In genomic region chr17:64792793-64793575, GRCh38 we compare ENCODE assay signal across 8 cellular contexts.
DNase-seq lines count a peak whose midpoint lies in the region; ATAC-seq, FAIRE-seq and TF ChIP-seq lines count a peak whose summit lies in the region.
"Not testable (repeated sequence)": the region's sequence is repeated elsewhere in the genome, so short reads cannot be mapped to it uniquely, and the experiment has no call there.

No MANE protein-coding gene starts in this region.

- H3K27ac ChIP-seq in coronary artery = peak overlapping the region in 1 of 2 donors; percentile 28

- H3K4me1 Mint-ChIP-seq in Calu3 (ENCODE audit: low read depth, unreplicated experiment) (peaks cover 14% of the 10 kb centered on the region), T-cell (peaks cover 13 to 25% (median 18%) of the 10 kb centered on the region in 3 donors), natural killer cell (peaks cover 22 to 29% of the 10 kb centered on the region in 2 donors)
- H3K4me1 Mint-ChIP-seq in activated T-helper 2 cell treated with anti-CD3 and anti-CD28 coated beads, Interferon-gamma antibody, Interleukin-2, Interleukin-4, amounts not matched to agents 10 μg/mL and 5 μg/mL and 100 μg/mL, durations not matched to agents 14 hours and 24 hours and 36 hours (ENCODE audit: low read depth) = peaks cover 22% of the 10 kb centered on the region

- CTCF ChIA-PET in Calu3 (lab: Charles Lee); T-cell (lab: Charles Lee): not testable (repeated sequence)

- BruUV-seq in Calu3 (replicated peaks; lab: Mats Ljungman, UMichigan) = TSS peak; percentile 68

- H3K4me3 Mint-ChIP-seq in Calu3 (ENCODE audit: low read depth, unreplicated experiment); activated T-helper 2 cell treated with anti-CD3 and anti-CD28 coated beads, Interferon-gamma antibody, Interleukin-2, Interleukin-4, amounts not matched to agents 10 μg/mL and 5 μg/mL and 100 μg/mL, durations not matched to agents 14 hours and 24 hours and 36 hours (ENCODE audit: low read depth): not testable (repeated sequence)
- H3K4me3 Mint-ChIP-seq in T-cell (peak overlapping the region in 1 of 3 donors; percentile 40), natural killer cell (peak overlapping the region; percentile 53)

- H3K9me3 Mint-ChIP-seq in Calu3 (ENCODE audit: low read depth, unreplicated experiment); T-cell; activated T-helper 2 cell treated with anti-CD3 and anti-CD28 coated beads, Interferon-gamma antibody, Interleukin-2, Interleukin-4, amounts not matched to agents 10 μg/mL and 5 μg/mL and 100 μg/mL, durations not matched to agents 14 hours and 24 hours and 36 hours; natural killer cell: not testable (repeated sequence)

- not testable (repeated sequence) for TF ChIP-seq CTCF in Calu3 (IDR thresholded peaks at IDR 0.05; ENCODE audit: unreplicated experiment); coronary artery (IDR thresholded peaks at IDR 0.05); natural killer cell (IDR thresholded peaks at IDR 0.05)

- H3K36me3 Mint-ChIP-seq in Calu3 (ENCODE audit: insufficient read depth, unreplicated experiment) (peaks cover 17% of the 10 kb centered on the region), T-cell (peaks cover 13% of the 10 kb centered on the region)
- peaks cover 25% of the 10 kb centered on the region for H3K36me3 Mint-ChIP-seq in activated T-helper 2 cell treated with anti-CD3 and anti-CD28 coated beads, Interferon-gamma antibody, Interleukin-2, Interleukin-4, amounts not matched to agents 10 μg/mL and 5 μg/mL and 100 μg/mL, durations not matched to agents 14 hours and 24 hours and 36 hours (ENCODE audit: low read depth)
- not testable (repeated sequence) for H3K36me3 Mint-ChIP-seq in natural killer cell

- intact Hi-C loops in Calu3 (cut with micrococcal nuclease; ENCODE audit: unreplicated experiment); activated T-helper 2 cell treated with anti-CD3 and anti-CD28 coated beads, Interferon-gamma antibody, Interleukin-2, Interleukin-4, amounts not matched to agents 10 μg/mL and 5 μg/mL and 100 μg/mL, durations not matched to agents 14 hours and 24 hours and 36 hours (cut with micrococcal nuclease); left cardiac atrium (cut with DNase I); natural killer cell (cut with micrococcal nuclease): not testable (repeated sequence)

- DNase-seq in Calu3 (peak; percentile 48), HTR-8/SVneo (ENCODE audit: insufficient read length, low spot score) (peak; percentile 35), coronary artery (ENCODE audit: low spot score) (peak; percentile 46), left cardiac atrium (peak; percentile 37), stromal cell of bone marrow (ENCODE audit: low read depth) (peak; percentile 37)
- DNase-seq in T-cell; activated T-helper 2 cell treated with anti-CD3 and anti-CD28 coated beads, Interferon-gamma antibody, Interleukin-2, Interleukin-4, amounts not matched to agents 10 μg/mL and 5 μg/mL and 100 μg/mL, durations not matched to agents 14 hours and 24 hours and 36 hours (ENCODE audit: low spot score); natural killer cell: not testable (repeated sequence)

- peak overlapping the region; percentile 74 for H3K27ac Mint-ChIP-seq in Calu3 (ENCODE audit: unreplicated experiment)
- H3K27ac Mint-ChIP-seq in T-cell = peak overlapping the region; percentile 65 to 76
- H3K27ac Mint-ChIP-seq in activated T-helper 2 cell treated with anti-CD3 and anti-CD28 coated beads, Interferon-gamma antibody, Interleukin-2, Interleukin-4, amounts not matched to agents 10 μg/mL and 5 μg/mL and 100 μg/mL, durations not matched to agents 14 hours and 24 hours and 36 hours = peak overlapping the region; percentile 67
- H3K27ac Mint-ChIP-seq in natural killer cell = peak overlapping the region; percentile 67 to 75

- ATAC-seq in T-cell (replicated peaks in 1 of 4) = peak; percentile 62 to 87 (median 68)
- peak; percentile 67 to 75 for ATAC-seq in left cardiac atrium
- ATAC-seq in natural killer cell = peak; percentile 81 to 86 (median 83)

- peak; percentile 59 for FAIRE-seq in HTR-8/SVneo (lab: Jason Lieb, UNC)

- POLR2A ChIA-PET in T-cell (lab: Charles Lee) = not testable (repeated sequence)

- H3K27me3 Mint-ChIP-seq in Calu3 (ENCODE audit: unreplicated experiment); T-cell; activated T-helper 2 cell treated with anti-CD3 and anti-CD28 coated beads, Interferon-gamma antibody, Interleukin-2, Interleukin-4, amounts not matched to agents 10 μg/mL and 5 μg/mL and 100 μg/mL, durations not matched to agents 14 hours and 24 hours and 36 hours (ENCODE audit: low read depth); natural killer cell (ENCODE audit: low read depth in 2 of 2): not testable (repeated sequence)

- H3K4me3 ChIP-seq in coronary artery = not testable (repeated sequence)
